29 cellular contexts compared by ENCODE assay signal in the genomic region with DNA sequence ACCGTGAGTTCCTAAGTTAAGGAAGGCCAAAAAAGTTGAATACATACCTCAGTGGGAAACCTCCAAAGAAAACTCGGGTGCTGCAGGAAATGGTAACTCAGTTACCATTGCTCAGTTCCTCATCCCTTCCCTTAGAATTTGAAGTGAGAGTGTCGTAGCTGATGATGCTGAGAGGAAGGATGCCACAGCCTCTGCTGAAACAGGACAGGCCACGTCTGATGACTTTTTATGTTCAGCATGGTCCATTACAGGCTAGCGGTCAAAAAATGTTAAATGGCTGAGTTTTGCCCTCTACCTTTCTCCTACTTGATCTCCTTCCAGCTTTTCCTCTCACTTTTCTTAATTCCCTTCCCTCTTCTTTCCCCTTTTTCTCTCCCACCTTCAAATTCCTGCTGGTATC.
DNase-seq lines count a peak whose midpoint lies in the region; ATAC-seq, FAIRE-seq and TF ChIP-seq lines count a peak whose summit lies in the region.
"Had no signal": no experiment of that assay in that cellular context is flagged by ENCODE, and none has a peak within 500 bp of the region (broad histone marks: within the 10 kb centered on the region; RNA-seq: fewer than 3 reads in every experiment).

No MANE protein-coding gene starts in this region.

- no TSS peak for BruUV-seq in endothelial cell of umbilical vein (replicated peaks; lab: Mats Ljungman, UMichigan)

- H3K27me3 ChIP-seq in endothelial cell of umbilical vein (ENCODE audit: control insufficient read depth in 2 of 2, insufficient read depth in 2 of 2, low read length in 2 of 2): no peaks in the 10 kb centered on the region
- H3K27me3 ChIP-seq in smooth muscle cell (ENCODE audit: low read depth): no peaks in the 10 kb centered on the region
- H3K27me3 ChIP-seq: ascending aorta; BLaER1 treated with 17β-estradiol and CSF1 and Interleukin-3, amounts not matched to agents 10 nM and 100 nM; SJSA1; testis had no signal

- H3K27ac ChIP-seq in endothelial cell of umbilical vein (ENCODE audit: insufficient read depth, low read depth, low read length) (no peak overlapping the region), smooth muscle cell (ENCODE audit: low read depth) (peak overlapping the region; percentile 99)
- H3K27ac ChIP-seq: BLaER1 treated with 17β-estradiol and CSF1 and Interleukin-3, amounts not matched to agents 10 nM and 100 nM; epithelial cell of prostate; SJSA1; testis had no signal

- no peak overlapping the region for H3K4me3 ChIP-seq in endothelial cell of umbilical vein (replicated peaks in 1 of 3; ENCODE audit: insufficient read depth in 1 of 3, low read depth in 1 of 3, low read length in 3 of 3)
- H3K4me3 ChIP-seq in smooth muscle cell: no peak overlapping the region
- H3K4me3 ChIP-seq: ascending aorta; BLaER1 treated with 17β-estradiol and CSF1 and Interleukin-3, amounts not matched to agents 10 nM and 100 nM; SJSA1; testis had no signal

- H3K9me3 Mint-ChIP-seq in CD14-positive monocyte: no peaks in the 10 kb centered on the region
- H3K9me3 Mint-ChIP-seq in HFFc6: no peaks in the 10 kb centered on the region
- H3K9me3 Mint-ChIP-seq: activated T-helper 2 cell treated with anti-CD3 and anti-CD28 coated beads, Interferon-gamma antibody, Interleukin-2, Interleukin-4, amounts not matched to agents 10 μg/mL and 5 μg/mL and 100 μg/mL, durations not matched to agents 14 hours and 24 hours and 36 hours; memory B cell; neural crest cell; T-cell had no signal

- H3K79me2 ChIP-seq in endothelial cell of umbilical vein (ENCODE audit: control insufficient read depth, insufficient read depth, low read length) (no peaks in the 10 kb centered on the region), smooth muscle cell (ENCODE audit: low read depth) (peaks cover 5% of the 10 kb centered on the region)

- DNase-seq in CD14-positive monocyte (ENCODE audit: low spot score) (no peak), HFFc6 (no peak), endothelial cell of umbilical vein (ENCODE audit: low read depth, low spot score) (no peak), smooth muscle cell (lab: John Stamatoyannopoulos, UW; ENCODE audit: unreplicated experiment) (no peak), ACHN (no peak), T-helper 9 cell (no peak)
- DNase-seq: activated CD4-positive, alpha-beta T cell treated with anti-CD3 and anti-CD28 coated beads, Interleukin-2, amount 50 U/mL, for 48 hours; cerebellar nuclear complex; COR-L47; DMS53; H7; kidney glomerular epithelial cell; NCI-H2081 treated with DMSO at 0.1 percent for 48 hours; NCI-H345; NCI-H748 treated with DMSO at 0.1 percent for 48 hours; stimulated activated naive CD4-positive, alpha-beta T cell; T-cell; testis had no signal

- peaks cover 32 to 41% of the 10 kb centered on the region in 2 experiments for H3K36me3 ChIP-seq in endothelial cell of umbilical vein (ENCODE audit: control insufficient read depth in 2 of 2, extremely low read depth in 1 of 2, insufficient read depth in 2 of 2, low read length in 2 of 2)
- H3K36me3 ChIP-seq in smooth muscle cell (ENCODE audit: low read depth): peaks cover 9% of the 10 kb centered on the region

- intact Hi-C loops in CD14-positive monocyte (cut with micrococcal nuclease) (no loop called here), endothelial cell of umbilical vein (cut with micrococcal nuclease) (loop anchor here (10.0 kb wide), 1 partner anchor 268 kb away; no protein-coding TSS in a partner anchor)

- H2AFZ ChIP-seq in endothelial cell of umbilical vein (ENCODE audit: low read depth, low read length): no peak overlapping the region
- H2AFZ ChIP-seq in smooth muscle cell (ENCODE audit: low read depth): no peak overlapping the region

- no peak for TF ChIP-seq CTCF in CD14-positive monocyte (IDR thresholded peaks at IDR 0.05)
- TF ChIP-seq CTCF in HFFc6 (IDR thresholded peaks at IDR 0.05): no peak
- TF ChIP-seq CTCF in endothelial cell of umbilical vein (IDR thresholded peaks at IDR 0.05; ENCODE audit: extremely low read depth in 1 of 2, insufficient read depth in 1 of 2, low read depth in 1 of 2, low read length in 2 of 2): no peak
- no peak for TF ChIP-seq CTCF in smooth muscle cell (IDR thresholded peaks at IDR 0.05; ENCODE audit: borderline replicate concordance, insufficient read depth, poor library complexity, severe bottlenecking)

- 90% methylated on average over 5 of the region's 5 CpGs for WGBS in smooth muscle cell (ENCODE audit: low lambda C conversion rate)

- no peak overlapping the region for H3K4me2 ChIP-seq in endothelial cell of umbilical vein (ENCODE audit: insufficient read depth, low read length)
- H3K4me2 ChIP-seq in smooth muscle cell: no peak overlapping the region
- H3K4me2 ChIP-seq: BLaER1 treated with 17β-estradiol and CSF1 and Interleukin-3, amounts not matched to agents 10 nM and 100 nM had no signal

- H3K9me1 ChIP-seq in endothelial cell of umbilical vein (replicated peaks; ENCODE audit: control insufficient read depth, extremely low read depth, insufficient read depth, low read length): no peaks in the 10 kb centered on the region

- FAIRE-seq in endothelial cell of umbilical vein (lab: Jason Lieb, UNC): no peak
- FAIRE-seq: RCC 7860 had no signal

- peaks cover 85% of the 10 kb centered on the region for H3F3A ChIP-seq in smooth muscle cell (ENCODE audit: low read depth)

- in situ Hi-C loops in ACHN (cut with HindIII; ENCODE audit: low pct_ligation_motif_present, low pct_unique_long_range_greater_than_20kb, low sequenced_read_pairs): no loop called here

- no peaks in the 10 kb centered on the region for H3K27me3 Mint-ChIP-seq in CD14-positive monocyte (ENCODE audit: low read depth in 3 of 3)
- H3K27me3 Mint-ChIP-seq in HFFc6 (ENCODE audit: insufficient read depth): peaks cover 9% of the 10 kb centered on the region; the same call in 1 of the 2 replicates
- H3K27me3 Mint-ChIP-seq: activated naive CD8-positive, alpha-beta T cell; memory B cell; T-cell had no signal

- no peaks in the 10 kb centered on the region for H4K20me1 ChIP-seq in endothelial cell of umbilical vein (replicated peaks; ENCODE audit: control insufficient read depth, extremely low read depth, insufficient read depth, low read length)
- H4K20me1 ChIP-seq in smooth muscle cell (ENCODE audit: low read depth): peaks cover 83% of the 10 kb centered on the region

- TF ChIP-seq POLR2A in endothelial cell of umbilical vein (IDR thresholded peaks at IDR 0.05; ENCODE audit: low read depth, low read length): no peak

- peaks cover 17% of the 10 kb centered on the region for H3K4me1 ChIP-seq in endothelial cell of umbilical vein (ENCODE audit: control insufficient read depth, extremely low read depth, insufficient read depth, low read length)
- H3K4me1 ChIP-seq in smooth muscle cell (ENCODE audit: low read depth): peaks cover 10% of the 10 kb centered on the region

- dilution Hi-C loops in endothelial cell of umbilical vein (cut with MboI; ENCODE audit: extremely low pct_ligation_motif_present, low sequenced_read_pairs): no loop called here

- H3K9ac ChIP-seq in endothelial cell of umbilical vein (replicated peaks; ENCODE audit: extremely low read depth, insufficient read depth, low read length): no peak overlapping the region
- no peak overlapping the region for H3K9ac ChIP-seq in smooth muscle cell (ENCODE audit: low read depth)
- H3K9ac ChIP-seq: BLaER1 treated with 17β-estradiol and CSF1 and Interleukin-3, amounts not matched to agents 10 nM and 100 nM had no signal

- CTCF ChIA-PET in endothelial cell of umbilical vein (lab: Charles Lee): interaction anchor here (1.4 to 1.8 kb wide), 2 partner anchors 20 to 172 kb away, joined by 3 read pairs; no protein-coding TSS in a partner anchor

- no peak for ATAC-seq in HG02571 (IDR thresholded peaks at IDR 0.05; ENCODE audit: unreplicated experiment)
- ATAC-seq: activated CD4-positive, CD25-positive, alpha-beta regulatory T cell treated with anti-CD3 and anti-CD28 coated beads, Interleukin-2, amount 50 U/mL, for 24 hours; T-cell had no signal

- H3K4me1 Mint-ChIP-seq in CD14-positive monocyte (peaks cover 5% of the 10 kb centered on the region), HFFc6 (ENCODE audit: low read depth) (peaks cover 60% of the 10 kb centered on the region)
- H3K4me1 Mint-ChIP-seq: memory B cell, T-cell had no signal

- no peak overlapping the region for H3K4me3 Mint-ChIP-seq in CD14-positive monocyte
- no peak overlapping the region for H3K4me3 Mint-ChIP-seq in HFFc6
- H3K4me3 Mint-ChIP-seq: activated naive CD8-positive, alpha-beta T cell; memory B cell; neural crest cell; T-cell had no signal

- H3K9me3 ChIP-seq in endothelial cell of umbilical vein (replicated peaks; ENCODE audit: control insufficient read depth, insufficient read depth, low read length) (no peaks in the 10 kb centered on the region), smooth muscle cell (replicated peaks; ENCODE audit: low read depth) (no peaks in the 10 kb centered on the region)
- H3K9me3 ChIP-seq: ascending aorta; BLaER1 treated with 17β-estradiol and CSF1 and Interleukin-3, amounts not matched to agents 10 nM and 100 nM; SJSA1; testis had no signal

- peaks cover 70 to 89% of the 10 kb centered on the region in 2 donors for H3K36me3 Mint-ChIP-seq in CD14-positive monocyte
- peaks cover 55% of the 10 kb centered on the region for H3K36me3 Mint-ChIP-seq in HFFc6 (ENCODE audit: low read depth)

- POLR2A ChIA-PET in endothelial cell of umbilical vein (lab: Charles Lee): interaction anchor here (0.6 kb wide), 1 partner anchor 667 kb away, joined by 5 read pairs; no protein-coding TSS in a partner anchor

- peak overlapping the region in 6 of 7 donors; percentile 4 to 78 (median 32) for H3K27ac Mint-ChIP-seq in CD14-positive monocyte
- peak overlapping the region; percentile 13 for H3K27ac Mint-ChIP-seq in HFFc6
- H3K27ac Mint-ChIP-seq: activated naive CD8-positive, alpha-beta T cell; activated T-helper 2 cell treated with anti-CD3 and anti-CD28 coated beads, Interferon-gamma antibody, Interleukin-2, Interleukin-4, amounts not matched to agents 10 μg/mL and 5 μg/mL and 100 μg/mL, durations not matched to agents 14 hours and 24 hours and 36 hours; T-cell had no signal

TF ChIP-seq in endothelial cell of umbilical vein, 7 proteins besides CTCF, POLR2A, EP300 and RAD21:
- TF ChIP-seq POLR2AphosphoS5 (IDR thresholded peaks at IDR 0.05; ENCODE audit: insufficient read depth, low read depth, low read length) (peak; percentile 9), MYC (IDR thresholded peaks at IDR 0.05; ENCODE audit: low read depth, low read length) (no peak)
